ENCODE assay signal across 8 cellular contexts in genomic region chr2:61793389-61793836, GRCh38.
DNase-seq lines count a peak whose midpoint lies in the region; ATAC-seq and TF ChIP-seq lines count a peak whose summit lies in the region.

No MANE protein-coding gene starts in this region.

- TF ChIP-seq EP300 in sigmoid colon (IDR thresholded peaks at IDR 0.05), result no peak

- H3K4me1 ChIP-seq in HUES6 (ENCODE audit: control insufficient read depth, insufficient read depth, low read length), result no peaks in the 10 kb centered on the region
- H3K4me1 ChIP-seq in right atrium auricular region, result no peaks in the 10 kb centered on the region
- peaks cover 0 to 6% (median 5%) of the 10 kb centered on the region in 4 donors for H3K4me1 ChIP-seq in sigmoid colon

- H3K4me2 ChIP-seq in SU-DHL-6 (ENCODE audit: low read depth, low read length, poor library complexity, severe bottlenecking), result peak overlapping the region; percentile 42

- no peaks in the 10 kb centered on the region for H3F3A ChIP-seq in SU-DHL-6 (ENCODE audit: insufficient read depth)

- 15 to 26% methylated on average over 20 of the region's 20 CpGs for WGBS in sigmoid colon, 2 donors

- TF ChIP-seq CTCF in AG04449 (IDR thresholded peaks at IDR 0.05; ENCODE audit: insufficient read depth, low read length, missing control alignments), result peak; percentile 66
- peak; percentile 32 for TF ChIP-seq CTCF in SU-DHL-6 (IDR thresholded peaks at IDR 0.05; ENCODE audit: insufficient read depth, low read length, poor library complexity, severe bottlenecking)
- peak; percentile 28 to 70 for TF ChIP-seq CTCF in right atrium auricular region (IDR thresholded peaks at IDR 0.05)
- TF ChIP-seq CTCF in sigmoid colon (IDR thresholded peaks at IDR 0.05), result peak in 3 of 4 experiments; percentile 53 to 60 (median 54)

- ATAC-seq in GM19023 (IDR thresholded peaks at IDR 0.05; ENCODE audit: unreplicated experiment), result peak; percentile 78
- no peak for ATAC-seq in GM21447 (IDR thresholded peaks at IDR 0.05; ENCODE audit: unreplicated experiment)

- H3K27ac ChIP-seq in HUES6 (ENCODE audit: low read depth, low read length), result no peak overlapping the region
- H3K27ac ChIP-seq in SU-DHL-6 (ENCODE audit: low read depth, low read length), result no peak overlapping the region
- H3K27ac ChIP-seq in right atrium auricular region, result no peak overlapping the region
- H3K27ac ChIP-seq in sigmoid colon, result no peak overlapping the region

- DNase-seq in AG04449 (ENCODE audit: low read depth, low spot score) (no peak), right atrium auricular region (ENCODE audit: low spot score) (no peak), sigmoid colon (peak; percentile 67)
- DNase-seq in activated naive CD8-positive, alpha-beta T cell treated with anti-CD3 and anti-CD28 coated beads, Interleukin-2, amount 50 U/mL, for 16 hours (ENCODE audit: low read depth, low spot score), result peak; percentile 45

- H3K79me2 ChIP-seq in SU-DHL-6 (ENCODE audit: insufficient read depth, low read length), result no peaks in the 10 kb centered on the region

- H3K27me3 ChIP-seq in HUES6 (ENCODE audit: control insufficient read depth, insufficient read depth, low read length) (peaks cover 7% of the 10 kb centered on the region; the same call in 1 of the 2 replicates), SU-DHL-6 (ENCODE audit: low read length) (no peaks in the 10 kb centered on the region), right atrium auricular region (no peaks in the 10 kb centered on the region), sigmoid colon (no peaks in the 10 kb centered on the region)

- POLR2A ChIA-PET in AG04449 (lab: Yijun Ruan, JAX), result no interaction called here

- H3K9me2 ChIP-seq in SU-DHL-6 (replicated peaks; ENCODE audit: insufficient read depth, low read length), result no peaks in the 10 kb centered on the region

- no peak for TF ChIP-seq POLR2A in sigmoid colon (IDR thresholded peaks at IDR 0.05)

- H3K36me3 ChIP-seq in HUES6 (ENCODE audit: control insufficient read depth, insufficient read depth, low read length), result no peaks in the 10 kb centered on the region
- H3K36me3 ChIP-seq in SU-DHL-6 (ENCODE audit: low read length), result no peaks in the 10 kb centered on the region
- H3K36me3 ChIP-seq in right atrium auricular region, result no peaks in the 10 kb centered on the region
- H3K36me3 ChIP-seq in sigmoid colon, result no peaks in the 10 kb centered on the region

- H2AFZ ChIP-seq in SU-DHL-6 (ENCODE audit: low read depth, low read length, severe bottlenecking), result no peak overlapping the region

- CTCF ChIA-PET in AG04449 (lab: Yijun Ruan, JAX), result interaction anchor here (0.7 to 0.8 kb wide), 2 partner anchors 12 to 427 kb away, joined by 3 read pairs; no protein-coding TSS in a partner anchor

- no peaks in the 10 kb centered on the region for H4K20me1 ChIP-seq in SU-DHL-6 (ENCODE audit: low read depth, low read length)

- H3K9me3 ChIP-seq in HUES6 (ENCODE audit: control insufficient read depth, insufficient read depth, low read depth, low read length) (no peaks in the 10 kb centered on the region), SU-DHL-6 (ENCODE audit: insufficient read depth, low read length) (no peaks in the 10 kb centered on the region), right atrium auricular region (no peaks in the 10 kb centered on the region), sigmoid colon (no peaks in the 10 kb centered on the region)

- H3K9ac ChIP-seq in HUES6 (ENCODE audit: low read length) (peak overlapping the region; percentile 41), SU-DHL-6 (ENCODE audit: low read length) (no peak overlapping the region)

- intact Hi-C loops in sigmoid colon (cut with DNase I), result no loop called here

- H3K4me3 ChIP-seq in AG04449 (ENCODE audit: low read depth, low read length) (peak overlapping the region; percentile 32), HUES6 (ENCODE audit: low read depth, low read length) (peak overlapping the region; percentile 77), SU-DHL-6 (ENCODE audit: insufficient read depth, low read length, poor library complexity, severe bottlenecking) (no peak overlapping the region), right atrium auricular region (no peak overlapping the region), sigmoid colon (peak overlapping the region in 2 of 4 donors; percentile 20 to 27)

Comparison
In these comparisons a context has a peak if more than half of its experiments do, and no peak if none do; other contexts are left out.
1. DNase-seq: peak in activated naive CD8-positive, alpha-beta T cell treated with anti-CD3 and anti-CD28 coated beads, Interleukin-2, amount 50 U/mL, for 16 hours (single experiment) and sigmoid colon (single experiment); none in AG04449 (single experiment) and right atrium auricular region (single experiment).
2. H3K4me3 ChIP-seq: peak in AG04449 (single experiment) and HUES6 (single experiment); none in SU-DHL-6 (single experiment) and right atrium auricular region (0 of 2).
3. Peak in every context shown above with its lines, with median percentiles within 50 percentile points of each other: CTCF ChIP-seq.